1 cellular context compared by ENCODE assay signal in the genomic region with DNA sequence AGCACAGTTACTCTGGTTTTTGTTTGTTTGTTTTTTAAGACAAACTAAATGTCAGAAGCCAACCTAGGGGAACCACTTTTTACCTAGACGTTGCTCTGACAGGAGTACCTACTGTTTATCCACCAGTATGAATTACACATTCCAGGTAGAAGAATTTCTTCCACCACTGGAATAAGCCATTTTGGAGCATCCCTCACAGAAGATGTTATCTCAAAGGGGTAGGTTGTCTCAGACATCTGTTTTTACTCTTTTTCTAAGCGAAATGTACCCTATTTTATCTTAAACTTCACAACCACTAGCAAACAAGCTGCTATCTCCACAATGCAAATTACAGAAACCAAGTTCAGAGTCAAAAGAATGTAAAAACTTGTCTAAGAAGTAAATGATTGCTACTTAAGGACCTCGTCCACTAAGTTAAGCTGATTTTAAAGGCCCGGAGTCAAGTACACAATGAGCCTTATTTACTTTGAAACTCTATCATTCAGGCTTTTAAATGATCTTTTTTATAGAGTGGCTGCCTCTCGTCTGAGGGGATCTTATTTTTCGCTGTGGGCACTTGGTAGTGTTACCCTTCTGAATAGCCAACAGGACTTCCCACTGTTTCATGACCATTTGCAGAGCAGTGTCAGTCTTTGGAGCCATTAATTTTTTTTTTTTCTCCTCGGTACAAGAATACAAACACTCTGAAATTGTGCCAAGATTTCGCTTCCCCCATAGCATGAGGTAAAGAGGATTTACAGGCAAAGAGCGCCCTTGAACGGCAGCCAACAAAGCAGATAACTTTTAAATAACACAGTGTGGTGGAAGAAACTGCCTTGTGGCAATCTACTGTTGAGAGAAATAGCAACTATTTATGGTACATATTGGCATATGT.
TF ChIP-seq lines count a peak whose summit lies in the region.

No MANE protein-coding gene starts in this region.

TF ChIP-seq in HEK293, 187 proteins besides CTCF, POLR2A, EP300 and RAD21 (continued from another document and continues in another):
- TF ChIP-seq ZNF394 (tag by site-specific recombination; IDR thresholded peaks at IDR 0.05; ENCODE audit: borderline replicate concordance) (peak; percentile 57; the same call in 1 of the 2 replicates), ZNF140 (tag by site-specific recombination; IDR thresholded peaks at IDR 0.05) (no peak), ZNF426 (tag by site-specific recombination; IDR thresholded peaks at IDR 0.05) (no peak), ZNF596 (tag by site-specific recombination; IDR thresholded peaks at IDR 0.05) (peak; percentile 62), ZNF169 (tag by site-specific recombination; IDR thresholded peaks at IDR 0.05) (no peak), ZFP3 (tag by site-specific recombination; IDR thresholded peaks at IDR 0.05; ENCODE audit: low read depth) (no peak), ZSCAN30 (tag by site-specific recombination; IDR thresholded peaks at IDR 0.05) (peak; percentile 99), ZFP41 (tag by site-specific recombination; IDR thresholded peaks at IDR 0.05; ENCODE audit: borderline replicate concordance) (no peak), ZNF114 (tag by site-specific recombination; IDR thresholded peaks at IDR 0.05) (no peak), ZBTB7A (tag by site-specific recombination; IDR thresholded peaks at IDR 0.05; ENCODE audit: low read depth) (0 out of 2 replicates have a peak, but pooled peaks have one; percentile 34), ZNF555 (tag by site-specific recombination; conservative IDR thresholded peaks at IDR 0.05) (no peak), FEZF1 (tag by site-specific recombination; IDR thresholded peaks at IDR 0.05) (peak; percentile 100), ZBTB1 (tag by site-specific recombination; IDR thresholded peaks at IDR 0.05) (peak; percentile 42), ZNF610 (tag by site-specific recombination; IDR thresholded peaks at IDR 0.05; ENCODE audit: borderline replicate concordance) (peak; percentile 92), KLF9 (tag by site-specific recombination; IDR thresholded peaks at IDR 0.05; ENCODE audit: low read depth) (0 out of 2 replicates have a peak, but pooled peaks have one; percentile 30), BCL11A (tag by site-specific recombination; IDR thresholded peaks at IDR 0.05; ENCODE audit: low read depth) (peak; percentile 84), ZNF843 (tag by site-specific recombination; IDR thresholded peaks at IDR 0.05) (peak; percentile 99), ZNF24 (tag by site-specific recombination; IDR thresholded peaks at IDR 0.05) (peak; percentile 94), ZNF19 (tag by site-specific recombination; IDR thresholded peaks at IDR 0.05; ENCODE audit: low read depth) (no peak), SP3 (tag by site-specific recombination; IDR thresholded peaks at IDR 0.05) (no peak), ZNF549 (tag by site-specific recombination; IDR thresholded peaks at IDR 0.05) (no peak), ZNF366 (tag by site-specific recombination; conservative IDR thresholded peaks at IDR 0.05) (peak; percentile 51; the same call in 1 of the 2 replicates), ZNF747 (tag by site-specific recombination; IDR thresholded peaks at IDR 0.05) (no peak), HOXA7 (CRISPR knock-in tag; IDR thresholded peaks at IDR 0.05; ENCODE audit: borderline replicate concordance) (no peak), ZNF624 (tag by site-specific recombination; IDR thresholded peaks at IDR 0.05) (no peak), ZNF184 (tag by site-specific recombination; IDR thresholded peaks at IDR 0.05) (0 out of 2 replicates have a peak, but pooled peaks have one; percentile 49), ZNF664 (tag by site-specific recombination; IDR thresholded peaks at IDR 0.05) (no peak; the same call in 1 of the 2 replicates), ZBTB48 (tag by site-specific recombination; IDR thresholded peaks at IDR 0.05) (0 out of 2 replicates have a peak, but pooled peaks have one; percentile 48), ZNF239 (tag by site-specific recombination; IDR thresholded peaks at IDR 0.05) (no peak), ZNF311 (tag by site-specific recombination; IDR thresholded peaks at IDR 0.05; ENCODE audit: borderline replicate concordance) (no peak), ZNF585B (tag by site-specific recombination; IDR thresholded peaks at IDR 0.05) (no peak), SCRT2 (tag by site-specific recombination; IDR thresholded peaks at IDR 0.05) (no peak), ZNF473 (tag by site-specific recombination; IDR thresholded peaks at IDR 0.05) (no peak), OVOL3 (tag by site-specific recombination; IDR thresholded peaks at IDR 0.05) (peak; percentile 96), ZNF600 (tag by site-specific recombination; IDR thresholded peaks at IDR 0.05) (peak; percentile 67; the same call in 1 of the 2 replicates), ZNF138 (tag by site-specific recombination; IDR thresholded peaks at IDR 0.05; ENCODE audit: borderline replicate concordance) (no peak), ZNF792 (tag by site-specific recombination; IDR thresholded peaks at IDR 0.05) (no peak), ZNF629 (tag by site-specific recombination; IDR thresholded peaks at IDR 0.05) (peak; percentile 88), ZNF112 (tag by site-specific recombination; IDR thresholded peaks at IDR 0.05) (no peak), ZBTB20 (tag by site-specific recombination; IDR thresholded peaks at IDR 0.05) (0 out of 2 replicates have a peak, but pooled peaks have one; percentile 14), ZNF221 (tag by site-specific recombination; IDR thresholded peaks at IDR 0.05; ENCODE audit: borderline replicate concordance) (no peak), ZFP37 (tag by site-specific recombination; IDR thresholded peaks at IDR 0.05) (0 out of 2 replicates have a peak, but pooled peaks have one; percentile 12)
- TF ChIP-seq, protein P1, sequence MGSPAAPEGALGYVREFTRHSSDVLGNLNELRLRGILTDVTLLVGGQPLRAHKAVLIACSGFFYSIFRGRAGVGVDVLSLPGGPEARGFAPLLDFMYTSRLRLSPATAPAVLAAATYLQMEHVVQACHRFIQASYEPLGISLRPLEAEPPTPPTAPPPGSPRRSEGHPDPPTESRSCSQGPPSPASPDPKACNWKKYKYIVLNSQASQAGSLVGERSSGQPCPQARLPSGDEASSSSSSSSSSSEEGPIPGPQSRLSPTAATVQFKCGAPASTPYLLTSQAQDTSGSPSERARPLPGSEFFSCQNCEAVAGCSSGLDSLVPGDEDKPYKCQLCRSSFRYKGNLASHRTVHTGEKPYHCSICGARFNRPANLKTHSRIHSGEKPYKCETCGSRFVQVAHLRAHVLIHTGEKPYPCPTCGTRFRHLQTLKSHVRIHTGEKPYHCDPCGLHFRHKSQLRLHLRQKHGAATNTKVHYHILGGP (tag by site-specific recombination; IDR thresholded peaks at IDR 0.05): no peak
- TF ChIP-seq, protein P2, sequence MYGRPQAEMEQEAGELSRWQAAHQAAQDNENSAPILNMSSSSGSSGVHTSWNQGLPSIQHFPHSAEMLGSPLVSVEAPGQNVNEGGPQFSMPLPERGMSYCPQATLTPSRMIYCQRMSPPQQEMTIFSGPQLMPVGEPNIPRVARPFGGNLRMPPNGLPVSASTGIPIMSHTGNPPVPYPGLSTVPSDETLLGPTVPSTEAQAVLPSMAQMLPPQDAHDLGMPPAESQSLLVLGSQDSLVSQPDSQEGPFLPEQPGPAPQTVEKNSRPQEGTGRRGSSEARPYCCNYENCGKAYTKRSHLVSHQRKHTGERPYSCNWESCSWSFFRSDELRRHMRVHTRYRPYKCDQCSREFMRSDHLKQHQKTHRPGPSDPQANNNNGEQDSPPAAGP (tag by site-specific recombination; IDR thresholded peaks at IDR 0.05): no peak
- TF ChIP-seq, protein P3, sequence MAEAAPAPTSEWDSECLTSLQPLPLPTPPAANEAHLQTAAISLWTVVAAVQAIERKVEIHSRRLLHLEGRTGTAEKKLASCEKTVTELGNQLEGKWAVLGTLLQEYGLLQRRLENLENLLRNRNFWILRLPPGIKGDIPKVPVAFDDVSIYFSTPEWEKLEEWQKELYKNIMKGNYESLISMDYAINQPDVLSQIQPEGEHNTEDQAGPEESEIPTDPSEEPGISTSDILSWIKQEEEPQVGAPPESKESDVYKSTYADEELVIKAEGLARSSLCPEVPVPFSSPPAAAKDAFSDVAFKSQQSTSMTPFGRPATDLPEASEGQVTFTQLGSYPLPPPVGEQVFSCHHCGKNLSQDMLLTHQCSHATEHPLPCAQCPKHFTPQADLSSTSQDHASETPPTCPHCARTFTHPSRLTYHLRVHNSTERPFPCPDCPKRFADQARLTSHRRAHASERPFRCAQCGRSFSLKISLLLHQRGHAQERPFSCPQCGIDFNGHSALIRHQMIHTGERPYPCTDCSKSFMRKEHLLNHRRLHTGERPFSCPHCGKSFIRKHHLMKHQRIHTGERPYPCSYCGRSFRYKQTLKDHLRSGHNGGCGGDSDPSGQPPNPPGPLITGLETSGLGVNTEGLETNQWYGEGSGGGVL (tag by site-specific recombination; IDR thresholded peaks at IDR 0.05): peak; percentile 40; the same call in 1 of the 2 replicates
- TF ChIP-seq, protein P4, sequence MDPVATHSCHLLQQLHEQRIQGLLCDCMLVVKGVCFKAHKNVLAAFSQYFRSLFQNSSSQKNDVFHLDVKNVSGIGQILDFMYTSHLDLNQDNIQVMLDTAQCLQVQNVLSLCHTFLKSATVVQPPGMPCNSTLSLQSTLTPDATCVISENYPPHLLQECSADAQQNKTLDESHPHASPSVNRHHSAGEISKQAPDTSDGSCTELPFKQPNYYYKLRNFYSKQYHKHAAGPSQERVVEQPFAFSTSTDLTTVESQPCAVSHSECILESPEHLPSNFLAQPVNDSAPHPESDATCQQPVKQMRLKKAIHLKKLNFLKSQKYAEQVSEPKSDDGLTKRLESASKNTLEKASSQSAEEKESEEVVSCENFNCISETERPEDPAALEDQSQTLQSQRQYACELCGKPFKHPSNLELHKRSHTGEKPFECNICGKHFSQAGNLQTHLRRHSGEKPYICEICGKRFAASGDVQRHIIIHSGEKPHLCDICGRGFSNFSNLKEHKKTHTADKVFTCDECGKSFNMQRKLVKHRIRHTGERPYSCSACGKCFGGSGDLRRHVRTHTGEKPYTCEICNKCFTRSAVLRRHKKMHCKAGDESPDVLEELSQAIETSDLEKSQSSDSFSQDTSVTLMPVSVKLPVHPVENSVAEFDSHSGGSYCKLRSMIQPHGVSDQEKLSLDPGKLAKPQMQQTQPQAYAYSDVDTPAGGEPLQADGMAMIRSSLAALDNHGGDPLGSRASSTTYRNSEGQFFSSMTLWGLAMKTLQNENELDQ (tag by site-specific recombination; IDR thresholded peaks at IDR 0.05; ENCODE audit: low read depth): no peak; the same call in 1 of the 2 replicates
- TF ChIP-seq, protein P5, sequence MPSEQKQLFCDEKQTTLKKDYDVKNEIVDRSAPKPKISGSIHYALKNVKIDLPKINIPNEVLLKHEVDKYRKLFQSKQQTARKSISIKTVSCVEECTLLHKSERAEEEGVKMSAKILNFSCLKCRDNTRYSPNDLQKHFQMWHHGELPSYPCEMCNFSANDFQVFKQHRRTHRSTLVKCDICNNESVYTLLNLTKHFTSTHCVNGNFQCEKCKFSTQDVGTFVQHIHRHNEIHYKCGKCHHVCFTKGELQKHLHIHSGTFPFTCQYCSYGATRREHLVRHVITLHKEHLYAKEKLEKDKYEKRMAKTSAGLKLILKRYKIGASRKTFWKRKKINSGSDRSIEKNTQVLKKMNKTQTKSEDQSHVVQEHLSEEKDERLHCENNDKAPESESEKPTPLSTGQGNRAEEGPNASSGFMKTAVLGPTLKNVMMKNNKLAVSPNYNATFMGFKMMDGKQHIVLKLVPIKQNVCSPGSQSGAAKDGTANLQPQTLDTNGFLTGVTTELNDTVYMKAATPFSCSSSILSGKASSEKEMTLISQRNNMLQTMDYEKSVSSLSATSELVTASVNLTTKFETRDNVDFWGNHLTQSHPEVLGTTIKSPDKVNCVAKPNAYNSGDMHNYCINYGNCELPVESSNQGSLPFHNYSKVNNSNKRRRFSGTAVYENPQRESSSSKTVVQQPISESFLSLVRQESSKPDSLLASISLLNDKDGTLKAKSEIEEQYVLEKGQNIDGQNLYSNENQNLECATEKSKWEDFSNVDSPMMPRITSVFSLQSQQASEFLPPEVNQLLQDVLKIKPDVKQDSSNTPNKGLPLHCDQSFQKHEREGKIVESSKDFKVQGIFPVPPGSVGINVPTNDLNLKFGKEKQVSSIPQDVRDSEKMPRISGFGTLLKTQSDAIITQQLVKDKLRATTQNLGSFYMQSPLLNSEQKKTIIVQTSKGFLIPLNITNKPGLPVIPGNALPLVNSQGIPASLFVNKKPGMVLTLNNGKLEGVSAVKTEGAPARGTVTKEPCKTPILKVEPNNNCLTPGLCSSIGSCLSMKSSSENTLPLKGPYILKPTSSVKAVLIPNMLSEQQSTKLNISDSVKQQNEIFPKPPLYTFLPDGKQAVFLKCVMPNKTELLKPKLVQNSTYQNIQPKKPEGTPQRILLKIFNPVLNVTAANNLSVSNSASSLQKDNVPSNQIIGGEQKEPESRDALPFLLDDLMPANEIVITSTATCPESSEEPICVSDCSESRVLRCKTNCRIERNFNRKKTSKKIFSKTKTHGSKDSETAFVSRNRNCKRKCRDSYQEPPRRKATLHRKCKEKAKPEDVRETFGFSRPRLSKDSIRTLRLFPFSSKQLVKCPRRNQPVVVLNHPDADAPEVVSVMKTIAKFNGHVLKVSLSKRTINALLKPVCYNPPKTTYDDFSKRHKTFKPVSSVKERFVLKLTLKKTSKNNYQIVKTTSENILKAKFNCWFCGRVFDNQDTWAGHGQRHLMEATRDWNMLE (tag by site-specific recombination; conservative IDR thresholded peaks at IDR 0.05; ENCODE audit: low read depth): peak; percentile 60
- TF ChIP-seq, protein P6, sequence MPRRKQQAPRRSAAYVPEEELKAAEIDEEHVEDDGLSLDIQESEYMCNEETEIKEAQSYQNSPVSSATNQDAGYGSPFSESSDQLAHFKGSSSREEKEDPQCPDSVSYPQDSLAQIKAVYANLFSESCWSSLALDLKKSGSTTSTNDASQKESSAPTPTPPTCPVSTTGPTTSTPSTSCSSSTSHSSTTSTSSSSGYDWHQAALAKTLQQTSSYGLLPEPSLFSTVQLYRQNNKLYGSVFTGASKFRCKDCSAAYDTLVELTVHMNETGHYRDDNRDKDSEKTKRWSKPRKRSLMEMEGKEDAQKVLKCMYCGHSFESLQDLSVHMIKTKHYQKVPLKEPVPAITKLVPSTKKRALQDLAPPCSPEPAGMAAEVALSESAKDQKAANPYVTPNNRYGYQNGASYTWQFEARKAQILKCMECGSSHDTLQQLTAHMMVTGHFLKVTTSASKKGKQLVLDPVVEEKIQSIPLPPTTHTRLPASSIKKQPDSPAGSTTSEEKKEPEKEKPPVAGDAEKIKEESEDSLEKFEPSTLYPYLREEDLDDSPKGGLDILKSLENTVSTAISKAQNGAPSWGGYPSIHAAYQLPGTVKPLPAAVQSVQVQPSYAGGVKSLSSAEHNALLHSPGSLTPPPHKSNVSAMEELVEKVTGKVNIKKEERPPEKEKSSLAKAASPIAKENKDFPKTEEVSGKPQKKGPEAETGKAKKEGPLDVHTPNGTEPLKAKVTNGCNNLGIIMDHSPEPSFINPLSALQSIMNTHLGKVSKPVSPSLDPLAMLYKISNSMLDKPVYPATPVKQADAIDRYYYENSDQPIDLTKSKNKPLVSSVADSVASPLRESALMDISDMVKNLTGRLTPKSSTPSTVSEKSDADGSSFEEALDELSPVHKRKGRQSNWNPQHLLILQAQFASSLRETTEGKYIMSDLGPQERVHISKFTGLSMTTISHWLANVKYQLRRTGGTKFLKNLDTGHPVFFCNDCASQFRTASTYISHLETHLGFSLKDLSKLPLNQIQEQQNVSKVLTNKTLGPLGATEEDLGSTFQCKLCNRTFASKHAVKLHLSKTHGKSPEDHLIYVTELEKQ (tag by site-specific recombination; IDR thresholded peaks at IDR 0.05; ENCODE audit: borderline replicate concordance): peak; percentile 87
